Comparison of ENCODE assay signal across 9 cellular contexts in the genomic region with DNA sequence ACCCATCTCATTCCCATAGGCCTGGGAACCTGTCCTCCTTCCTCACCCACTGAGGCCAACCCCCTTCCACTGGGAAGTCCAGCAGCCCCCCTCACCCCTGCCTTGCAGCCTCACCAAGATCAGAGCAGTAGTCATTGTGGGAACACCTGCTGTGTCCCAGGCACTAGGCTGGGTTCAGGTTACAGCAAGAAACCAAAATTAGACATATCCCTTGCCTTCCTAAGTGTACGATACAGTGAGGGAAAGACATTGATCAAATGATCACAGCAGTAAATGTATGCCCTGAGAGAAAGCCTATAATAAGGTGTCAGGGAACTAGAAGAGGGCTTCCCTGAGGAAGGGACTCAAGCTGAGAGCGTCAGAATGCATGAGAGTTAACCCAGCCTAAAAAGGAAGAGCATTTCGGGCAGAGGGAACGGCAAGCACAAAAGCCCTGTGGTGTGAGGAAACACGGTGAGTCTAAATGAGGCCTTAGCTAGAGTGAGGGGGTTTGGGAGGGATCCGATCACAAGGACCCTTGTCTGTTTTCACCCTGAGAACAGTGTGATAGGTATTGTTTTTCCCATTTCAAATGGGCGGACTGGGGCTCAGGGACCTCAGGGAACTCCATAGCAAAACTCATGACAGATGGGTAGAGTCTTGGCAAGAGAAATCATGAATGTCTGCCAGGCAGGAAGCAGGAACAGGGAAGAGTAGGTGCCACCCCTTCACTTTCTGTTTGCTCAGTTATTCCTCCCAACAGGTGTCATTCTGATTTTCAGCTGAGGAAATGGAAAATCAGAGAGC. TPM values are rescaled to one million over a fixed set of nuclear protein-coding genes. Genes with fewer than 3 reads are reported as not detected.
DNase-seq lines count a peak whose midpoint lies in the region; ATAC-seq and TF ChIP-seq lines count a peak whose summit lies in the region.
"Had no signal": no experiment of that assay in that cellular context is flagged by ENCODE, and none has a peak within 500 bp of the region (broad histone marks: within the 10 kb centered on the region; RNA-seq: fewer than 3 reads in every experiment).

No MANE protein-coding gene starts in this region.

- intact Hi-C loops in stomach (cut with DNase I; ENCODE audit: low total_unique reads): no loop called here
- intact Hi-C loops in uterus (cut with DNase I; ENCODE audit: low total_unique reads): no loop called here

- peaks cover 24 to 66% (median 37%) of the 10 kb centered on the region in 4 donors for H3K4me1 ChIP-seq in stomach
- no peaks in the 10 kb centered on the region for H3K4me1 ChIP-seq in uterus

- TF ChIP-seq CTCF in stomach (IDR thresholded peaks at IDR 0.05): no peak
- no peak for TF ChIP-seq CTCF in uterus (IDR thresholded peaks at IDR 0.05)

- H3K9me3 ChIP-seq in stomach (no peaks in the 10 kb centered on the region), uterus (no peaks in the 10 kb centered on the region)

- 74 to 87% (median 84%) methylated on average over 7 of the region's 7 CpGs for WGBS in stomach, 5 donors

- TF ChIP-seq POLR2A in stomach (IDR thresholded peaks at IDR 0.05) (no peak), uterus (IDR thresholded peaks at IDR 0.05) (no peak)

- no peaks in the 10 kb centered on the region for H3K27me3 Mint-ChIP-seq in T-helper 2 cell treated with Interferon-gamma antibody and Interleukin-4, amounts not matched to agents 5 μg/mL and 100 μg/mL, for 36 hours (ENCODE audit: low read depth)
- H3K27me3 Mint-ChIP-seq in T-cell: no peaks in the 10 kb centered on the region

- H3K4me1 Mint-ChIP-seq in T-helper 2 cell treated with Interferon-gamma antibody and Interleukin-4, amounts not matched to agents 5 μg/mL and 100 μg/mL, for 36 hours (ENCODE audit: low read depth): peaks cover 74% of the 10 kb centered on the region
- peaks cover 96 to 99% (median 99%) of the 10 kb centered on the region in 3 donors for H3K4me1 Mint-ChIP-seq in T-cell

- no peak for TF ChIP-seq EP300 in stomach (IDR thresholded peaks at IDR 0.05)

- H3K27ac ChIP-seq in stomach (peak overlapping the region; percentile 48 to 79 (median 63)), uterus (no peak overlapping the region)

- peak in 3 of 4 experiments; percentile 3 to 34 (median 28) for ATAC-seq in T-cell (replicated peaks in 1 of 4)
- ATAC-seq in esophagus mucosa: peak; percentile 55
- ATAC-seq in GM18517 (IDR thresholded peaks at IDR 0.05; ENCODE audit: unreplicated experiment): no peak

- CTCF ChIA-PET in T-cell (lab: Charles Lee): interaction anchor here (0.6 to 1.1 kb wide), 3 partner anchors 32 to 500 kb away, joined by 3 to 4 read pairs (median 3); no protein-coding TSS in a partner anchor

- no peaks in the 10 kb centered on the region for H3K9me3 Mint-ChIP-seq in T-helper 2 cell treated with Interferon-gamma antibody and Interleukin-4, amounts not matched to agents 5 μg/mL and 100 μg/mL, for 36 hours
- no peaks in the 10 kb centered on the region for H3K9me3 Mint-ChIP-seq in T-cell

- DNase-seq in T-helper 2 cell treated with Interferon-gamma antibody and Interleukin-4, amounts not matched to agents 5 μg/mL and 100 μg/mL, for 36 hours (ENCODE audit: low spot score): peak; percentile 43
- DNase-seq in T-helper 2 cell (no peak), T-cell (no peak), stomach (peak; percentile 46), A172 (ENCODE audit: low spot score) (no peak), uterus (no peak)
- DNase-seq: MV-4-11 had no signal

- POLR2A ChIA-PET in T-cell (lab: Charles Lee): no interaction called here

- H3K27me3 ChIP-seq in stomach: no peaks in the 10 kb centered on the region
- no peaks in the 10 kb centered on the region for H3K27me3 ChIP-seq in uterus

- H3K36me3 ChIP-seq in stomach (no peaks in the 10 kb centered on the region), uterus (no peaks in the 10 kb centered on the region)

- no peaks in the 10 kb centered on the region for H3K36me3 Mint-ChIP-seq in T-helper 2 cell treated with Interferon-gamma antibody and Interleukin-4, amounts not matched to agents 5 μg/mL and 100 μg/mL, for 36 hours (ENCODE audit: low read depth)
- H3K36me3 Mint-ChIP-seq in T-cell: no peaks in the 10 kb centered on the region

- H3K27ac Mint-ChIP-seq in T-helper 2 cell treated with Interferon-gamma antibody and Interleukin-4, amounts not matched to agents 5 μg/mL and 100 μg/mL, for 36 hours: peak overlapping the region; percentile 89
- peak overlapping the region; percentile 98 to 100 for H3K27ac Mint-ChIP-seq in T-cell

- H3K4me3 Mint-ChIP-seq in T-helper 2 cell treated with Interferon-gamma antibody and Interleukin-4, amounts not matched to agents 5 μg/mL and 100 μg/mL, for 36 hours: peak overlapping the region; percentile 37
- peak overlapping the region in 1 of 3 donors; percentile 68 for H3K4me3 Mint-ChIP-seq in T-cell

- H3K4me3 ChIP-seq in stomach: no peak overlapping the region
- H3K4me3 ChIP-seq in uterus: no peak overlapping the region

RNA-seq across cellular contexts. Expression of gene C10orf105, which starts 17.2 kb away (rescaled TPM):
- total RNA-seq in T-cell: under 1 TPM; 0.15 to 0.45 (median 0.16) TPM
- not detected for total RNA-seq in esophagus mucosa
- not detected for total RNA-seq in stomach
- polyA plus RNA-seq in stomach: under 1 TPM in 1 of 3 donors, not detected in 2; 0.03 TPM
- total RNA-seq in A172 (2014; rRNA removed; shearing (Covaris generic)): not detected in 2 replicates
- 1 to 10 TPM in 1 of 4 donors, under 1 TPM in 1, not detected in 2; 0.07 to 1.2 TPM for total RNA-seq in uterus

RNA-seq across cellular contexts. Expression of gene VSIR, which starts 36.6 kb away (rescaled TPM):
- total RNA-seq in T-cell (100 to 1,000 TPM in 2 of 5 donors, 10 to 100 TPM in 3; 81.4 to 134 (median 98.3) TPM), esophagus mucosa (45.8 TPM), stomach (100 to 1,000 TPM in 1 of 5 donors, 10 to 100 TPM in 4; 14.7 to 103 (median 16.5) TPM), uterus (100 to 1,000 TPM in 1 of 4 donors, 10 to 100 TPM in 3; 18.9 to 127 (median 36.7) TPM)
- 10 to 100 TPM; 14.2 to 21.7 (median 15.9) TPM for polyA plus RNA-seq in stomach
- total RNA-seq in A172 (2014; rRNA removed; shearing (Covaris generic)): 4.9 and 14.4 TPM in 2 replicates

Comparison
In these comparisons a context has a peak if more than half of its experiments do, and no peak if none do; other contexts are left out.
1. DNase-seq: peak in T-helper 2 cell treated with Interferon-gamma antibody and Interleukin-4, amounts not matched to agents 5 μg/mL and 100 μg/mL, for 36 hours (single experiment) and stomach (single experiment); none in T-helper 2 cell (0 of 5), T-cell (0 of 34), A172 (single experiment) and uterus (0 of 2).
2. H3K27ac ChIP-seq: peak in stomach (5 of 5); none in uterus (0 of 2).